Comparison of ENCODE assay signal across 24 cellular contexts in genomic region chr16:27717726-27718125, GRCh38.
DNase-seq lines count a peak whose midpoint lies in the region; ATAC-seq, FAIRE-seq and TF ChIP-seq lines count a peak whose summit lies in the region.
"Had no signal": no experiment of that assay in that cellular context is flagged by ENCODE, and none has a peak within 500 bp of the region (broad histone marks: within the 10 kb centered on the region; RNA-seq: fewer than 3 reads in every experiment).

No MANE protein-coding gene starts in this region.

- H3K36me3 ChIP-seq in A673 (ENCODE audit: insufficient read depth, low read length, poor library complexity, severe bottlenecking): no peaks in the 10 kb centered on the region
- H3K36me3 ChIP-seq in ectodermal cell (ENCODE audit: control insufficient read depth, insufficient read depth, low read length): no peaks in the 10 kb centered on the region
- no peaks in the 10 kb centered on the region for H3K36me3 ChIP-seq in pancreas
- H3K36me3 ChIP-seq in colonic mucosa: no peaks in the 10 kb centered on the region
- H3K36me3 ChIP-seq: brain microvascular endothelial cell had no signal

- no peak for FAIRE-seq in pancreas (lab: Jason Lieb, UNC)
- FAIRE-seq: GM12892, RCC 7860 had no signal

- TF ChIP-seq CTCF in A673 (conservative IDR thresholded peaks at IDR 0.05; ENCODE audit: low read depth, low read length) (no peak), pancreas (IDR thresholded peaks at IDR 0.05) (no peak), colonic mucosa (IDR thresholded peaks at IDR 0.05) (no peak), type B pancreatic cell (conservative IDR thresholded peaks at IDR 0.05) (no peak)

- POLR2A ChIA-PET in A673 (lab: Charles Lee; ENCODE audit: low non-redundant PET): no interaction called here

- 88 to 91% methylated on average over 2 of the region's 2 CpGs for WGBS in ectodermal cell, 2 experiments
- 89 to 94% methylated on average over 2 of the region's 2 CpGs for WGBS in pancreas, 2 donors

- ATAC-seq in pancreas (no peak), HG02763 (IDR thresholded peaks at IDR 0.05; ENCODE audit: unreplicated experiment) (no peak)
- ATAC-seq: left lung; natural killer cell; stimulated activated memory B cell treated with anti-CD40 and anti-IgM and Interleukin-4, amounts not matched to agents 10 μg/mL and 1 μg/mL and 100 μg/mL, for 72 hours had no signal

- BruUV-seq in A673 (replicated peaks; lab: Mats Ljungman, UMichigan): no TSS peak

- no peaks in the 10 kb centered on the region for H3K27me3 Mint-ChIP-seq in type B pancreatic cell
- H3K27me3 Mint-ChIP-seq: dendritic cell treated with granulocyte-macrophage colony-stimulating factor and Interleukin-4, amounts not matched to agents 40 ng/mL and 50 ng/mL, for 4 days; stimulated activated memory B cell treated with anti-CD40 and anti-IgM and Interleukin-4, amounts not matched to agents 10 μg/mL and 1 μg/mL and 100 μg/mL, for 72 hours had no signal

- H3K36me3 Mint-ChIP-seq in type B pancreatic cell: peaks cover 14% of the 10 kb centered on the region

- H3K4me3 ChIP-seq in A673 (ENCODE audit: low read depth, low read length, poor library complexity, severe bottlenecking): no peak overlapping the region
- no peak overlapping the region for H3K4me3 ChIP-seq in ectodermal cell (ENCODE audit: insufficient read depth, low read depth, low read length)
- H3K4me3 ChIP-seq in pancreas: no peak overlapping the region
- H3K4me3 ChIP-seq in colonic mucosa: no peak overlapping the region
- H3K4me3 ChIP-seq: left lung, tibial artery had no signal

- CTCF ChIA-PET in A673 (lab: Charles Lee): no interaction called here

- intact Hi-C loops in A673 (cut with micrococcal nuclease; ENCODE audit: unreplicated experiment): no loop called here
- intact Hi-C loops in pancreas (cut with DNase I): no loop called here
- intact Hi-C loops in colonic mucosa (cut with DNase I): no loop called here

- no peaks in the 10 kb centered on the region for H3K9me3 ChIP-seq in A673 (ENCODE audit: low read depth, low read length, poor library complexity, severe bottlenecking)
- no peaks in the 10 kb centered on the region for H3K9me3 ChIP-seq in ectodermal cell (ENCODE audit: control insufficient read depth, low read length)
- H3K9me3 ChIP-seq in pancreas: no peaks in the 10 kb centered on the region
- no peaks in the 10 kb centered on the region for H3K9me3 ChIP-seq in colonic mucosa
- H3K9me3 ChIP-seq: left lung, tibial artery had no signal

- H3K27me3 ChIP-seq in A673 (replicated peaks; ENCODE audit: insufficient read depth, low read depth, low read length, poor library complexity) (no peaks in the 10 kb centered on the region), ectodermal cell (ENCODE audit: control insufficient read depth, insufficient read depth, low read length, poor library complexity, severe bottlenecking) (no peaks in the 10 kb centered on the region), pancreas (no peaks in the 10 kb centered on the region), colonic mucosa (no peaks in the 10 kb centered on the region)
- H3K27me3 ChIP-seq: brain microvascular endothelial cell, left lung, tibial artery had no signal

- H3K4me3 Mint-ChIP-seq in type B pancreatic cell: no peak overlapping the region
- H3K4me3 Mint-ChIP-seq: dendritic cell treated with granulocyte-macrophage colony-stimulating factor and Interleukin-4, amounts not matched to agents 40 ng/mL and 50 ng/mL, for 4 days; natural killer cell; stimulated activated memory B cell treated with anti-CD40 and anti-IgM and Interleukin-4, amounts not matched to agents 10 μg/mL and 1 μg/mL and 100 μg/mL, for 72 hours had no signal

- H3K9ac ChIP-seq in colonic mucosa (ENCODE audit: low read depth in 2 of 2, low read length in 2 of 2): no peak overlapping the region

- H3K27ac ChIP-seq in A673 (ENCODE audit: low read depth, low read length, poor library complexity, severe bottlenecking) (no peak overlapping the region), ectodermal cell (ENCODE audit: insufficient read depth, low read depth, low read length, poor library complexity, severe bottlenecking) (peak overlapping the region; percentile 89), pancreas (peak overlapping the region in 3 of 4 donors; percentile 42 to 57 (median 44)), colonic mucosa (no peak overlapping the region)
- H3K27ac ChIP-seq: brain microvascular endothelial cell, left lung, tibial artery, VCaP had no signal

- no peaks in the 10 kb centered on the region for H3K9me3 Mint-ChIP-seq in type B pancreatic cell
- H3K9me3 Mint-ChIP-seq: dendritic cell treated with granulocyte-macrophage colony-stimulating factor and Interleukin-4, amounts not matched to agents 40 ng/mL and 50 ng/mL, for 4 days; natural killer cell had no signal

- no peaks in the 10 kb centered on the region for H3K4me1 ChIP-seq in A673 (ENCODE audit: insufficient read depth, low read length, poor library complexity, severe bottlenecking)
- H3K4me1 ChIP-seq in ectodermal cell (ENCODE audit: control insufficient read depth, insufficient read depth, low read length): peaks cover 32% of the 10 kb centered on the region
- no peaks in the 10 kb centered on the region for H3K4me1 ChIP-seq in pancreas
- H3K4me1 ChIP-seq in colonic mucosa: no peaks in the 10 kb centered on the region
- H3K4me1 ChIP-seq: left lung, tibial artery had no signal

- H3K27ac Mint-ChIP-seq in type B pancreatic cell: no peak overlapping the region
- H3K27ac Mint-ChIP-seq: dendritic cell treated with granulocyte-macrophage colony-stimulating factor and Interleukin-4, amounts not matched to agents 40 ng/mL and 50 ng/mL, for 4 days; natural killer cell; stimulated activated memory B cell treated with anti-CD40 and anti-IgM and Interleukin-4, amounts not matched to agents 10 μg/mL and 1 μg/mL and 100 μg/mL, for 72 hours had no signal

- H3K4me1 Mint-ChIP-seq in type B pancreatic cell (ENCODE audit: unreplicated experiment): peaks cover 37% of the 10 kb centered on the region
- H3K4me1 Mint-ChIP-seq: stimulated activated memory B cell treated with anti-CD40 and anti-IgM and Interleukin-4, amounts not matched to agents 10 μg/mL and 1 μg/mL and 100 μg/mL, for 72 hours had no signal

- DNase-seq in A673 (ENCODE audit: low spot score): peak; percentile 19
- DNase-seq in NCI-H524 treated with DMSO at 0.1 percent for 48 hours (lab: John Stamatoyannopoulos, UW): peak; percentile 75
- peak in 1 of 6 donors; percentile 6 for DNase-seq in pancreas
- DNase-seq in colonic mucosa: no peak
- DNase-seq in type B pancreatic cell (ENCODE audit: extremely low spot score, unreplicated experiment): no peak
- DNase-seq in activated CD4-positive, alpha-beta T cell treated with anti-CD3 and anti-CD28 coated beads, Interleukin-2, amount 50 U/mL, for 4 hours: no peak
- DNase-seq: activated CD8-positive, alpha-beta memory T cell treated with anti-CD3 and anti-CD28 coated beads, Interleukin-2, amount 50 U/mL, for 48 hours; brain microvascular endothelial cell; COR-L47; Karpas-422; left lung; natural killer cell; NCI-H1048; NCI-H2029 treated with DMSO at 0.1 percent for 48 hours; NCI-H446; stimulated activated CD4-positive, alpha-beta T cell treated with anti-CD3 and anti-CD28 coated beads, Interleukin-2, amount 100 ng/mL, for 24 hours; tibial artery had no signal

Comparison
In these comparisons a context has a peak if more than half of its experiments do, and no peak if none do; other contexts are left out.
1. DNase-seq: peak in A673 (single experiment) and NCI-H524 treated with DMSO at 0.1 percent for 48 hours (single experiment); none in colonic mucosa (single experiment), type B pancreatic cell (single experiment) and activated CD4-positive, alpha-beta T cell treated with anti-CD3 and anti-CD28 coated beads, Interleukin-2, amount 50 U/mL, for 4 hours (0 of 2).
2. H3K27ac ChIP-seq: peak in ectodermal cell (single experiment) and pancreas (3 of 4); none in A673 (single experiment) and colonic mucosa (single experiment).